16 cellular contexts compared by ENCODE assay signal in genomic region chr5:91925249-91925648, GRCh38.
DNase-seq lines count a peak whose midpoint lies in the region; ATAC-seq, FAIRE-seq and TF ChIP-seq lines count a peak whose summit lies in the region.
"Had no signal": no experiment of that assay in that cellular context is flagged by ENCODE, and none has a peak within 500 bp of the region (broad histone marks: within the 10 kb centered on the region; RNA-seq: fewer than 3 reads in every experiment).

No MANE protein-coding gene starts in this region.

- H2BK120ac ChIP-seq in neuronal stem cell (ENCODE audit: low read depth, low read length): no peak overlapping the region

- H2AK5ac ChIP-seq in neuronal stem cell (ENCODE audit: low read depth, low read length): no peak overlapping the region

- H3K9me3 ChIP-seq in HepG2 (ENCODE audit: low read length) (no peaks in the 10 kb centered on the region), neuronal stem cell (replicated peaks in 1 of 2; ENCODE audit: control insufficient read depth in 2 of 2, insufficient read depth in 1 of 2, low read depth in 1 of 2, low read length in 2 of 2) (no peaks in the 10 kb centered on the region), breast epithelium (no peaks in the 10 kb centered on the region)

- H4K8ac ChIP-seq in neuronal stem cell (ENCODE audit: low read depth, low read length): no peak overlapping the region

- no peak overlapping the region for H3K4me3 ChIP-seq in HepG2 (replicated peaks in 1 of 3; ENCODE audit: insufficient read depth in 1 of 3, low read depth in 2 of 3, low read length in 3 of 3)
- H3K4me3 ChIP-seq in neuronal stem cell (ENCODE audit: low read length in 2 of 2): no peak overlapping the region
- H3K4me3 ChIP-seq in breast epithelium: no peak overlapping the region

- DNase-seq in HuH-7.5 (ENCODE audit: low spot score) (peak; percentile 31), fibroblast of gingiva (ENCODE audit: low read depth) (peak; percentile 56), HepG2 (ENCODE audit: low spot score) (peak; percentile 7), neuronal stem cell (ENCODE audit: low spot score) (no peak), breast epithelium (ENCODE audit: low spot score in 2 of 2) (no peak), NCI-H2029 treated with DMSO at 0.1 percent for 48 hours (lab: John Stamatoyannopoulos, UW) (no peak)
- no peak for DNase-seq in activated CD4-positive, CD25-positive, alpha-beta regulatory T cell treated with anti-CD3 and anti-CD28 coated beads, Interleukin-2, amount 50 U/mL, for 72 hours
- DNase-seq: CD8-positive, alpha-beta T cell; COR-L47; DND-41; GDM1; HCEC 1CT; HFFc6 had no signal

- TF ChIP-seq CTCF in HepG2 (CRISPR knock-in tag; IDR thresholded peaks at IDR 0.05) (no peak), breast epithelium (IDR thresholded peaks at IDR 0.05) (no peak)

- no peak overlapping the region for H3K4me2 ChIP-seq in HepG2 (ENCODE audit: low read depth, low read length)
- H3K4me2 ChIP-seq in neuronal stem cell (ENCODE audit: insufficient read depth, low read length, poor library complexity, severe bottlenecking): no peak overlapping the region

- no peak overlapping the region for H2BK5ac ChIP-seq in neuronal stem cell (ENCODE audit: low read length)

- no peak for FAIRE-seq in HepG2 (lab: Jason Lieb, UNC)
- FAIRE-seq: GM12892, H1 had no signal

- H2BK12ac ChIP-seq in neuronal stem cell (ENCODE audit: low read length): no peak overlapping the region

- TF ChIP-seq RAD21 in HepG2 (CRISPR knock-in tag; IDR thresholded peaks at IDR 0.05): no peak

- POLR2A ChIA-PET in HepG2 (lab: Yijun Ruan, JAX): no interaction called here

- no TSS peak for BruUV-seq in HepG2 (replicated peaks; lab: Mats Ljungman, UMichigan)

- no peak for TF ChIP-seq POLR2A in HepG2 (IDR thresholded peaks at IDR 0.05; ENCODE audit: insufficient read depth in 1 of 2, low read depth in 2 of 2, low read length in 2 of 2)
- TF ChIP-seq POLR2A in breast epithelium (IDR thresholded peaks at IDR 0.05): no peak

- peak; percentile 49; the same call in 1 of the 3 replicates for ATAC-seq in HepG2
- ATAC-seq in HG03432 (IDR thresholded peaks at IDR 0.05; ENCODE audit: unreplicated experiment): no peak
- ATAC-seq: CD8-positive, alpha-beta T cell had no signal

- WGBS in HepG2 (ENCODE audit: low lambda C conversion rate): 0% methylated on average over 1 of the region's 1 CpG
- no CpG with 5 or more reads among the region's 1 CpG for WGBS in neuronal stem cell (ENCODE audit: extremely low coverage in 2 of 2, insufficient read length in 2 of 2, insufficient replicate concordance in 1 of 2), 2 donors

- in situ Hi-C loops in HepG2 (cut with HindIII; ENCODE audit: extremely low pct_ligation_motif_present, low pct_unique_long_range_greater_than_20kb): no loop called here

- no peaks in the 10 kb centered on the region for H3K79me2 ChIP-seq in HepG2 (ENCODE audit: insufficient read depth, low read length)

- TF ChIP-seq EP300 in HepG2 (IDR thresholded peaks at IDR 0.05; ENCODE audit: low read depth in 2 of 2, low read length in 2 of 2) (no peak), HepG2 (CRISPR knock-in tag; IDR thresholded peaks at IDR 0.05; ENCODE audit: borderline replicate concordance) (no peak)

- H2AFZ ChIP-seq in HepG2 (ENCODE audit: low read length) (no peak overlapping the region), neuronal stem cell (ENCODE audit: low read length) (peak overlapping the region; percentile 41)

- H3K27me3 ChIP-seq in HepG2 (ENCODE audit: control insufficient read depth in 1 of 2, insufficient read depth in 2 of 2, low read length in 2 of 2): no peaks in the 10 kb centered on the region
- H3K27me3 ChIP-seq in neuronal stem cell (ENCODE audit: control insufficient read depth in 3 of 3, insufficient read depth in 3 of 3, low read depth in 1 of 3, low read length in 3 of 3): no peaks in the 10 kb centered on the region
- H3K27me3 ChIP-seq in breast epithelium: no peaks in the 10 kb centered on the region

- intact Hi-C loops in HepG2 (cut with micrococcal nuclease; ENCODE audit: unreplicated experiment): no loop called here
- intact Hi-C loops in breast epithelium (cut with DNase I; ENCODE audit: low total_unique reads): no loop called here

- H3K36me3 ChIP-seq in HepG2 (replicated peaks in 1 of 2; ENCODE audit: control insufficient read depth in 1 of 2, insufficient read depth in 2 of 2, low read length in 2 of 2) (no peaks in the 10 kb centered on the region), neuronal stem cell (replicated peaks in 1 of 2; ENCODE audit: control insufficient read depth in 2 of 2, insufficient read depth in 2 of 2, low read length in 2 of 2) (no peaks in the 10 kb centered on the region), breast epithelium (no peaks in the 10 kb centered on the region)

- no peaks in the 10 kb centered on the region for H4K20me1 ChIP-seq in HepG2 (ENCODE audit: insufficient read depth, low read length)

- no peak overlapping the region for H3K4ac ChIP-seq in neuronal stem cell (ENCODE audit: low read length)

- no peak overlapping the region for H3K23ac ChIP-seq in neuronal stem cell (ENCODE audit: low read depth, low read length, poor library complexity)

- H3K27ac ChIP-seq in HepG2 (ENCODE audit: extremely low read length, insufficient read depth, low read length): no peak overlapping the region
- H3K27ac ChIP-seq in neuronal stem cell (replicated peaks; ENCODE audit: low read length): no peak overlapping the region
- no peak overlapping the region for H3K27ac ChIP-seq in breast epithelium

- no peak overlapping the region for H3K14ac ChIP-seq in neuronal stem cell (ENCODE audit: low read length)

- CTCF ChIA-PET in HepG2 (lab: Yijun Ruan, JAX; ENCODE audit: low intra/inter-chr PET ratio, low total read pairs): no interaction called here

- H2BK15ac ChIP-seq in neuronal stem cell (ENCODE audit: low read length): no peak overlapping the region

- H4K91ac ChIP-seq in neuronal stem cell (ENCODE audit: low read depth, low read length, poor library complexity): no peak overlapping the region

- H3K4me1 ChIP-seq in HepG2 (ENCODE audit: insufficient read depth, low read length) (no peaks in the 10 kb centered on the region), neuronal stem cell (ENCODE audit: control insufficient read depth in 2 of 2, insufficient read depth in 1 of 2, low read depth in 1 of 2, low read length in 2 of 2) (no peaks in the 10 kb centered on the region), breast epithelium (no peaks in the 10 kb centered on the region)

- no peaks in the 10 kb centered on the region for H3K79me1 ChIP-seq in neuronal stem cell (ENCODE audit: low read depth, low read length)

- no peak overlapping the region for H3K18ac ChIP-seq in neuronal stem cell (ENCODE audit: low read length)

- H3K9ac ChIP-seq in HepG2 (ENCODE audit: insufficient read depth, low read depth, low read length) (no peak overlapping the region), neuronal stem cell (ENCODE audit: low read depth, low read length, poor library complexity) (no peak overlapping the region)

TF ChIP-seq in HepG2, 621 proteins besides CTCF, POLR2A, EP300 and RAD21:
- TF ChIP-seq CEBPB (IDR thresholded peaks at IDR 0.05; ENCODE audit: borderline replicate concordance, low read depth, low read length) (peak; percentile 23; the same call in 1 of the 2 replicates), HNF4A (CRISPR knock-in tag; IDR thresholded peaks at IDR 0.05) (0 out of 2 replicates have a peak, but pooled peaks have one; percentile 17), PHF8 (CRISPR knock-in tag; IDR thresholded peaks at IDR 0.05) (no peak)

Comparison
In these comparisons a context has a peak if more than half of its experiments do, and no peak if none do; other contexts are left out.
1. DNase-seq: peak in HuH-7.5 (single experiment), fibroblast of gingiva (single experiment) and HepG2 (single experiment); none in neuronal stem cell (single experiment), breast epithelium (0 of 2), activated CD4-positive, CD25-positive, alpha-beta regulatory T cell treated with anti-CD3 and anti-CD28 coated beads, Interleukin-2, amount 50 U/mL, for 72 hours (single experiment) and NCI-H2029 treated with DMSO at 0.1 percent for 48 hours (single experiment).